9 cellular contexts compared by ENCODE assay signal in genomic region chr3:114179575-114179974, GRCh38. TPM values are rescaled to one million over a fixed set of nuclear protein-coding genes. Genes with fewer than 3 reads are reported as not detected.
DNase-seq lines count a peak whose midpoint lies in the region; TF ChIP-seq lines count a peak whose summit lies in the region.
"Had no signal": no experiment of that assay in that cellular context is flagged by ENCODE, and none has a peak within 500 bp of the region (broad histone marks: within the 10 kb centered on the region; RNA-seq: fewer than 3 reads in every experiment).

No MANE protein-coding gene starts in this region.

- H3K27ac ChIP-seq in iPS DF 6.9 (ENCODE audit: low read length) (no peak overlapping the region), coronary artery (no peak overlapping the region)
- H3K27ac ChIP-seq: SK-N-MC had no signal

- H3K4me1 ChIP-seq in iPS DF 6.9 (ENCODE audit: control insufficient read depth, insufficient read depth, low read length): peaks cover 3% of the 10 kb centered on the region; the same call in 1 of the 2 replicates

- no peak for TF ChIP-seq CTCF in coronary artery (IDR thresholded peaks at IDR 0.05)

- no peaks in the 10 kb centered on the region for H3K27me3 ChIP-seq in iPS DF 6.9 (ENCODE audit: control insufficient read depth, insufficient read depth, low read length)

- no CpG with 5 or more reads among the region's 2 CpGs for whole genome bisulfite sequencing in iPS DF 6.9 (ENCODE audit: insufficient coverage, insufficient read length)

- peak; percentile 90 for DNase-seq in DMS53 (lab: John Stamatoyannopoulos, UW)
- DNase-seq in Jurkat, Clone E6-1 (ENCODE audit: low read depth, low spot score): peak; percentile 17
- peak; percentile 36 for DNase-seq in SK-N-DZ (ENCODE audit: low spot score)
- DNase-seq in iPS DF 6.9 (ENCODE audit: low read depth, low spot score): peak; percentile 31
- DNase-seq in coronary artery (ENCODE audit: low spot score): no peak
- no peak for DNase-seq in stimulated activated CD8-positive, alpha-beta memory T cell treated with anti-CD3 and anti-CD28 coated beads, Interleukin-4, amount 100 ng/mL, for 48 hours
- no peak for DNase-seq in amniotic stem cell (lab: John Stamatoyannopoulos, UW)
- no peak for DNase-seq in retina

- H3K4me3 ChIP-seq in Jurkat, Clone E6-1 (ENCODE audit: low read length): no peak overlapping the region
- no peak overlapping the region for H3K4me3 ChIP-seq in iPS DF 6.9 (ENCODE audit: low read length)
- H3K4me3 ChIP-seq in coronary artery: no peak overlapping the region
- H3K4me3 ChIP-seq: SK-N-MC had no signal

- no peaks in the 10 kb centered on the region for H3K9me3 ChIP-seq in iPS DF 6.9 (ENCODE audit: control insufficient read depth, insufficient read depth, low read length)

- H3K36me3 ChIP-seq in iPS DF 6.9 (ENCODE audit: control insufficient read depth, insufficient read depth, low read length): no peaks in the 10 kb centered on the region

RNA-seq across cellular contexts. Expression of gene DRD3, which starts 0.7 kb away (rescaled TPM):
- polyA plus RNA-seq in Jurkat, Clone E6-1 (2012; ENCODE audit: insufficient read depth, insufficient read length): not detected
- polyA plus RNA-seq in SK-N-DZ (2014; cell fraction: cytosol; rRNA removed): not detected in 2 replicates
- not detected in 2 replicates for polyA plus RNA-seq in SK-N-DZ (2014; cell fraction: nucleus; rRNA removed)

RNA-seq across cellular contexts. Expression of gene ZNF80, which starts 57.8 kb away (rescaled TPM):
- polyA plus RNA-seq in Jurkat, Clone E6-1 (2012; ENCODE audit: insufficient read depth, insufficient read length): 0.39 TPM
- not detected in 2 replicates for polyA plus RNA-seq in SK-N-DZ (2014; cell fraction: cytosol; rRNA removed)
- polyA plus RNA-seq in SK-N-DZ (2014; cell fraction: nucleus; rRNA removed): not detected in 2 replicates

Comparison
In these comparisons a context has a peak if more than half of its experiments do, and no peak if none do; other contexts are left out.
1. DNase-seq: peak in DMS53 (single experiment), Jurkat, Clone E6-1 (single experiment), SK-N-DZ (single experiment) and iPS DF 6.9 (single experiment); none in coronary artery (single experiment), stimulated activated CD8-positive, alpha-beta memory T cell treated with anti-CD3 and anti-CD28 coated beads, Interleukin-4, amount 100 ng/mL, for 48 hours (single experiment), amniotic stem cell (single experiment) and retina (single experiment).